In the genomic region with DNA sequence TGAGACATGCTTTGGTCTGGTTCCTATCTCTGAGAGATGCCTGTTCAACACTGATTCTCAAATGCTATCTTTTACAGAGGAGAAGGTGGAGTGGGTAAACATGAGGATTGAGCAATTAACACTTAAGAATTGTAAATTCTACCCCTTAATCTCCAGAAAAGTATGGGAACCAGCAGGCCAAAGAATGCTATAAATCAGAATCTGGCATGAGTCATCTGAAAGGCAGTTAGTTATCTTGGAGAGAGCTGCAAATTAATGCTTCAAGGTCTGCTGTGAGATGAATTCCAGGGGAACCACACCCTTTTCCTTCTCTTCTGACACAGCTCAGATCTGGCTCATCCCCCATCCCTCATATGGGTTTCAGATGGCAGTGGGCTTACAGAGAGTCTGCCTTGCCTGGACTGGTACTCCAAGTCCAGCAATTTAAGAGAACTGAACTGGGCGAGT, we compare ENCODE assay signal across 8 cellular contexts. TPM values are rescaled to one million over a fixed set of nuclear protein-coding genes. Genes with fewer than 3 reads are reported as not detected.
DNase-seq lines count a peak whose midpoint lies in the region; ATAC-seq and TF ChIP-seq lines count a peak whose summit lies in the region.

No MANE protein-coding gene starts in this region.

- no peaks in the 10 kb centered on the region for H3K27me3 Mint-ChIP-seq in activated CD8-positive, alpha-beta T cell treated with anti-CD3 and anti-CD28 coated beads for 36 hours
- no peaks in the 10 kb centered on the region for H3K27me3 Mint-ChIP-seq in activated CD8-positive, alpha-beta T cell treated with anti-CD3 and anti-CD28 coated beads, Interleukin-2, amount 10 ng/mL, durations not matched to agents 7 days and 5 days (ENCODE audit: low read depth)
- no peaks in the 10 kb centered on the region for H3K27me3 Mint-ChIP-seq in T-cell

- POLR2A ChIA-PET in activated CD8-positive, alpha-beta T cell treated with anti-CD3 and anti-CD28 coated beads for 36 hours (lab: Charles Lee): interaction anchor here (0.8 to 1.4 kb wide), 3 partner anchors 10 to 46 kb away, joined by 3 read pairs; no protein-coding TSS in a partner anchor
- POLR2A ChIA-PET in activated CD8-positive, alpha-beta T cell treated with anti-CD3 and anti-CD28 coated beads, Interleukin-2, amount 10 ng/mL, durations not matched to agents 7 days and 5 days (lab: Charles Lee): no interaction called here
- POLR2A ChIA-PET in T-cell (lab: Charles Lee): interaction anchor here (0.6 kb wide), 2 partner anchors 62 to 368 kb away, joined by 3 read pairs; no protein-coding TSS in a partner anchor

- H3K36me3 Mint-ChIP-seq in activated CD8-positive, alpha-beta T cell treated with anti-CD3 and anti-CD28 coated beads for 36 hours (ENCODE audit: low read depth): peaks cover 63% of the 10 kb centered on the region
- H3K36me3 Mint-ChIP-seq in activated CD8-positive, alpha-beta T cell treated with anti-CD3 and anti-CD28 coated beads, Interleukin-2, amount 10 ng/mL, durations not matched to agents 7 days and 5 days (ENCODE audit: low read depth): peaks cover 88% of the 10 kb centered on the region
- H3K36me3 Mint-ChIP-seq in T-cell: peaks cover 38% of the 10 kb centered on the region

- CTCF ChIA-PET in activated CD8-positive, alpha-beta T cell treated with anti-CD3 and anti-CD28 coated beads for 36 hours (lab: Charles Lee): interaction anchor here (1.1 to 15.6 kb wide), 5 partner anchors 11 to 60 kb away, joined by 4 to 191 read pairs (median 25); no protein-coding TSS in a partner anchor
- CTCF ChIA-PET in activated CD8-positive, alpha-beta T cell treated with anti-CD3 and anti-CD28 coated beads, Interleukin-2, amount 10 ng/mL, durations not matched to agents 7 days and 5 days (lab: Charles Lee): interaction anchor here (0.9 to 28.9 kb wide), 5 partner anchors 3 to 79 kb away, joined by 3 to 1011 read pairs (median 8); a partner anchor contains a TSS
- CTCF ChIA-PET in T-cell (lab: Charles Lee): interaction anchor here (0.6 to 1.0 kb wide), 4 partner anchors 8 to 442 kb away, joined by 3 to 4 read pairs (median 4); no protein-coding TSS in a partner anchor

- H3K27ac Mint-ChIP-seq in activated CD8-positive, alpha-beta T cell treated with anti-CD3 and anti-CD28 coated beads for 36 hours: peak overlapping the region; percentile 13
- H3K27ac Mint-ChIP-seq in activated CD8-positive, alpha-beta T cell treated with anti-CD3 and anti-CD28 coated beads, Interleukin-2, amount 10 ng/mL, durations not matched to agents 7 days and 5 days: no peak overlapping the region
- H3K27ac Mint-ChIP-seq in T-cell: peak overlapping the region; percentile 63 to 87

- no peaks in the 10 kb centered on the region for H3K9me3 ChIP-seq in tibial artery

- no peaks in the 10 kb centered on the region for H3K9me3 Mint-ChIP-seq in activated CD8-positive, alpha-beta T cell treated with anti-CD3 and anti-CD28 coated beads for 36 hours
- H3K9me3 Mint-ChIP-seq in activated CD8-positive, alpha-beta T cell treated with anti-CD3 and anti-CD28 coated beads, Interleukin-2, amount 10 ng/mL, durations not matched to agents 7 days and 5 days (ENCODE audit: insufficient read depth): no peaks in the 10 kb centered on the region
- no peaks in the 10 kb centered on the region for H3K9me3 Mint-ChIP-seq in T-cell

- peak overlapping the region; percentile 66 to 80 for H3K27ac ChIP-seq in tibial artery

- no peak for DNase-seq in activated CD8-positive, alpha-beta T cell treated with anti-CD3 and anti-CD28 coated beads for 36 hours
- no peak for DNase-seq in activated CD8-positive, alpha-beta T cell treated with anti-CD3 and anti-CD28 coated beads, Interleukin-2, amount 10 ng/mL, durations not matched to agents 7 days and 5 days
- DNase-seq in T-cell: no peak
- peak; percentile 93 for DNase-seq in fibroblast of villous mesenchyme (ENCODE audit: low read depth)
- DNase-seq in tibial artery: no peak
- no peak for DNase-seq in Ammon's horn (ENCODE audit: low spot score)

- H3K4me1 ChIP-seq in tibial artery: peaks cover 4 to 61% (median 46%) of the 10 kb centered on the region in 4 donors

- no peaks in the 10 kb centered on the region for H3K27me3 ChIP-seq in tibial artery

- no peak for ATAC-seq in activated CD8-positive, alpha-beta T cell treated with anti-CD3 and anti-CD28 coated beads for 36 hours
- no peak for ATAC-seq in activated CD8-positive, alpha-beta T cell treated with anti-CD3 and anti-CD28 coated beads, Interleukin-2, amount 10 ng/mL, durations not matched to agents 7 days and 5 days
- ATAC-seq in T-cell (replicated peaks in 1 of 4): no peak
- ATAC-seq in GM18517 (IDR thresholded peaks at IDR 0.05; ENCODE audit: unreplicated experiment): no peak
- ATAC-seq in GM19351 (IDR thresholded peaks at IDR 0.05; ENCODE audit: unreplicated experiment): no peak

- peaks cover 87% of the 10 kb centered on the region for H3K4me1 Mint-ChIP-seq in activated CD8-positive, alpha-beta T cell treated with anti-CD3 and anti-CD28 coated beads for 36 hours (ENCODE audit: low read depth)
- peaks cover 87% of the 10 kb centered on the region for H3K4me1 Mint-ChIP-seq in activated CD8-positive, alpha-beta T cell treated with anti-CD3 and anti-CD28 coated beads, Interleukin-2, amount 10 ng/mL, durations not matched to agents 7 days and 5 days (ENCODE audit: low read depth)
- peaks cover 80 to 88% (median 88%) of the 10 kb centered on the region in 3 donors for H3K4me1 Mint-ChIP-seq in T-cell

- H3K36me3 ChIP-seq in tibial artery: peaks cover 0 to 26% (median 13%) of the 10 kb centered on the region in 3 donors

- H3K4me3 ChIP-seq in fibroblast of villous mesenchyme (ENCODE audit: low read depth, low read length) (peak overlapping the region; percentile 29), tibial artery (no peak overlapping the region)

- H3K4me3 Mint-ChIP-seq in activated CD8-positive, alpha-beta T cell treated with anti-CD3 and anti-CD28 coated beads for 36 hours: no peak overlapping the region
- H3K4me3 Mint-ChIP-seq in activated CD8-positive, alpha-beta T cell treated with anti-CD3 and anti-CD28 coated beads, Interleukin-2, amount 10 ng/mL, durations not matched to agents 7 days and 5 days: no peak overlapping the region
- H3K4me3 Mint-ChIP-seq in T-cell: peak overlapping the region in 1 of 3 donors; percentile 28

- TF ChIP-seq CTCF in activated CD8-positive, alpha-beta T cell treated with anti-CD3 and anti-CD28 coated beads for 36 hours (IDR thresholded peaks at IDR 0.05): no peak
- TF ChIP-seq CTCF in fibroblast of villous mesenchyme (IDR thresholded peaks at IDR 0.05; ENCODE audit: insufficient read depth, low read depth, low read length): no peak
- TF ChIP-seq CTCF in tibial artery (IDR thresholded peaks at IDR 0.05): no peak

- intact Hi-C loops in activated CD8-positive, alpha-beta T cell treated with anti-CD3 and anti-CD28 coated beads for 36 hours (cut with micrococcal nuclease): no loop called here
- intact Hi-C loops in tibial artery (cut with DNase I; ENCODE audit: low total_unique reads): no loop called here

RNA-seq across cellular contexts. Expression of a gene that starts 5.2 kb away (rescaled TPM):
- total RNA-seq in activated CD8-positive, alpha-beta T cell treated with anti-CD3 and anti-CD28 coated beads for 36 hours: 100 to 1,000 TPM; 208 to 220 TPM
- total RNA-seq in activated CD8-positive, alpha-beta T cell treated with anti-CD3 and anti-CD28 coated beads, Interleukin-2, amount 10 ng/mL, durations not matched to agents 7 days and 5 days: 100 to 1,000 TPM; 540 to 571 TPM
- total RNA-seq in T-cell (100 to 1,000 TPM; 157 to 277 (median 264) TPM), fibroblast of villous mesenchyme (70.0 and 70.2 TPM in 2 replicates)

RNA-seq across cellular contexts. Expression of a gene that starts 48.4 kb away (rescaled TPM):
- 100 to 1,000 TPM; 131 to 144 TPM for total RNA-seq in activated CD8-positive, alpha-beta T cell treated with anti-CD3 and anti-CD28 coated beads for 36 hours
- total RNA-seq in activated CD8-positive, alpha-beta T cell treated with anti-CD3 and anti-CD28 coated beads, Interleukin-2, amount 10 ng/mL, durations not matched to agents 7 days and 5 days: 100 to 1,000 TPM; 269 to 293 TPM
- total RNA-seq in T-cell (100 to 1,000 TPM in 3 of 5 donors, 10 to 100 TPM in 2; 37.3 to 254 (median 195) TPM), fibroblast of villous mesenchyme (126 and 197 TPM in 2 replicates)
